In the genomic region with DNA sequence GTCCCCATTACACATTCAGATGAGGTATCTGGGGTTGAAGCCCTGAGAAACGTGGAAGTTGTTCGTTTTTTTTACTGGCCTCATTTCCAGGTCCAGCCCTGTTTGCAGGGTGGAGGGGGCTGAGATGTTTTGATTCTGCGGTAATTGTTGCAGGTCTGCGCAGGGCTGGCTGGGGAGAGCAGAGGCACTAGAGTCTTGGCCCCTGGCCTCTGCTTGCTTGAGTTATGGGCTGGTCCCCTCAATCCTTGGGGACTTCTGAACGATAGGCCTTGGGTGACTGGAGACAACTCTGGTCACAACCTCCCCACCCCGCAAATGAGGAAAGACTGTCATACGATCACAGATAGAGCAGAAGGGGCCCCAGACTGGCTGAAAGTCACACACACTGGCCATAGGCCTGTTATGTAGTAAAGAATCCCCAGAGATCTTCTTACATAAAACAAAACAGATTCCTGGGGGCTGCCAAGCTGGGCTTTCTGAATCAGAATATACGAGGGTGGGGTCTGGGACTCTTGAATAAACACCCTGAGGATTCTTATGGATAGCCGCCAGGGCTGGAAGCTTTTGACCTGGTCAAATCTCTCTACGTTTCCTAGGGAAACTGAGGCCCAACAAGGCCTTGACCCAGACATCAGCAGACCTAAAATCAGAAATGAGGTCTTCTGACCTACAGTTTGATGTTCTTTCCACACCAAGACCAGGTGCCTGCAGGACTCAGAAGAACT, we compare ENCODE assay signal across 21 cellular contexts. TPM values are rescaled to one million over a fixed set of nuclear protein-coding genes. Genes with fewer than 3 reads are reported as not detected.
"Had no signal": no experiment of that assay in that cellular context is flagged by ENCODE, and none has a peak within 500 bp of the region (broad histone marks: within the 10 kb centered on the region; RNA-seq: fewer than 3 reads in every experiment).

No MANE protein-coding gene starts in this region.

- H3K9me3 Mint-ChIP-seq: activated naive CD4-positive, alpha-beta T cell treated with anti-CD3 and anti-CD28 coated beads, Interleukin-2, amount 10 ng/mL, durations not matched to agents 7 days and 5 days; immature natural killer cell; naive thymus-derived CD4-positive, alpha-beta T cell had no signal

- H3K27me3 Mint-ChIP-seq: naive thymus-derived CD4-positive, alpha-beta T cell had no signal

- ATAC-seq: body of pancreas; foreskin keratinocyte; naive thymus-derived CD4-positive, alpha-beta T cell; stimulated activated naive CD8-positive, alpha-beta T cell treated with anti-CD3 and anti-CD28 coated beads, Interleukin-15, Interleukin-2, amounts not matched to agents 100 U/mL and 50 U/mL, for 24 hours had no signal

- H3K4me1 ChIP-seq: foreskin keratinocyte had no signal

- H3K27ac Mint-ChIP-seq: activated naive CD4-positive, alpha-beta T cell treated with anti-CD3 and anti-CD28 coated beads, Interleukin-2, amount 10 ng/mL, durations not matched to agents 7 days and 5 days; immature natural killer cell had no signal

- H3K36me3 Mint-ChIP-seq: activated naive CD4-positive, alpha-beta T cell treated with anti-CD3 and anti-CD28 coated beads, Interleukin-2, amount 10 ng/mL, durations not matched to agents 7 days and 5 days; immature natural killer cell had no signal

- H3K9me3 ChIP-seq: body of pancreas, neutrophil, right atrium auricular region, suprapubic skin had no signal

- H3K27ac ChIP-seq: body of pancreas, foreskin keratinocyte, neutrophil, suprapubic skin, VCaP had no signal

- H3K4me3 ChIP-seq: body of pancreas, lung, right atrium auricular region, smooth muscle cell, suprapubic skin had no signal

- H3K36me3 ChIP-seq: neutrophil, right atrium auricular region had no signal

- H3K4me2 ChIP-seq: smooth muscle cell had no signal

- H3K4me3 Mint-ChIP-seq: activated naive CD4-positive, alpha-beta T cell treated with anti-CD3 and anti-CD28 coated beads, Interleukin-2, amount 10 ng/mL, durations not matched to agents 7 days and 5 days; immature natural killer cell; naive thymus-derived CD4-positive, alpha-beta T cell had no signal

- H3K27me3 ChIP-seq: body of pancreas, right atrium auricular region, suprapubic skin had no signal

- H3K4me1 Mint-ChIP-seq: activated naive CD4-positive, alpha-beta T cell treated with anti-CD3 and anti-CD28 coated beads, Interleukin-2, amount 10 ng/mL, durations not matched to agents 7 days and 5 days; immature natural killer cell had no signal

- DNase-seq: activated CD4-positive, alpha-beta T cell treated with anti-CD3 and anti-CD28 coated beads for 1 hour; activated CD4-positive, alpha-beta T cell treated with anti-CD3 and anti-CD28 coated beads, Interleukin-2, amount 50 U/mL, for 48 hours; activated naive CD4-positive, alpha-beta T cell treated with anti-CD3 and anti-CD28 coated beads, Interleukin-2, amount 10 ng/mL, durations not matched to agents 7 days and 5 days; body of pancreas; central memory CD4-positive, alpha-beta T cell; cortex of kidney; effector CD4-positive, alpha-beta T cell; foreskin keratinocyte; immature natural killer cell; naive thymus-derived CD4-positive, alpha-beta T cell; stimulated activated naive CD8-positive, alpha-beta T cell treated with anti-CD3 and anti-CD28 coated beads, Interleukin-15, Interleukin-2, amounts not matched to agents 100 U/mL and 50 U/mL, for 24 hours had no signal

RNA-seq across cellular contexts. Expression of a gene that starts 15.7 kb away (rescaled TPM):
- total RNA-seq: body of pancreas; endothelial cell of umbilical vein; foreskin keratinocyte; naive thymus-derived CD4-positive, alpha-beta T cell; smooth muscle cell; suprapubic skin; T-helper 1 cell treated with Interleukin-12 subunit alpha and Interleukin-12 subunit beta and Interleukin-4 antibody, amounts not matched to agents 30 ng/mL and 1 ng/mL, for 36 hours had no signal
- polyA plus RNA-seq: endothelial cell of umbilical vein; foreskin keratinocyte; immature natural killer cell; naive thymus-derived CD4-positive, alpha-beta T cell had no signal

RNA-seq across cellular contexts. Expression of a gene that starts 24.4 kb away (rescaled TPM):
- total RNA-seq: endothelial cell of umbilical vein; foreskin keratinocyte; mononuclear cell; naive thymus-derived CD4-positive, alpha-beta T cell; T-helper 1 cell treated with Interleukin-12 subunit alpha and Interleukin-12 subunit beta and Interleukin-4 antibody, amounts not matched to agents 30 ng/mL and 1 ng/mL, for 36 hours had no signal
- polyA plus RNA-seq: endothelial cell of umbilical vein; foreskin keratinocyte; immature natural killer cell; naive thymus-derived CD4-positive, alpha-beta T cell had no signal

RNA-seq across cellular contexts. Expression of a gene that starts 47.0 kb away (rescaled TPM):
- total RNA-seq: body of pancreas; endothelial cell of umbilical vein; foreskin keratinocyte; naive thymus-derived CD4-positive, alpha-beta T cell; right atrium auricular region; smooth muscle cell; T-helper 1 cell treated with Interleukin-12 subunit alpha and Interleukin-12 subunit beta and Interleukin-4 antibody, amounts not matched to agents 30 ng/mL and 1 ng/mL, for 36 hours; ureter had no signal
- polyA plus RNA-seq: endothelial cell of umbilical vein; foreskin keratinocyte; immature natural killer cell; naive thymus-derived CD4-positive, alpha-beta T cell; smooth muscle cell had no signal
